In genomic region chr17:4998666-4999428, GRCh38 we compare ENCODE assay signal across 7 cellular contexts. TPM values are rescaled to one million over a fixed set of nuclear protein-coding genes. Genes with fewer than 3 reads are reported as not detected.
DNase-seq lines count a peak whose midpoint lies in the region; ATAC-seq and TF ChIP-seq lines count a peak whose summit lies in the region.
"Had no signal": no experiment of that assay in that cellular context is flagged by ENCODE, and none has a peak within 500 bp of the region (broad histone marks: within the 10 kb centered on the region; RNA-seq: fewer than 3 reads in every experiment).

No MANE protein-coding gene starts in this region.

- CTCF ChIA-PET in activated CD4-positive, alpha-beta T cell treated with anti-CD3 and anti-CD28 coated beads for 36 hours (lab: Charles Lee): interaction anchor here (1.0 to 1.6 kb wide), 3 partner anchors 18 to 30 kb away, joined by 3 to 4 read pairs (median 3); no protein-coding TSS in a partner anchor

- H3K27ac ChIP-seq in esophagus muscularis mucosa (replicated peaks in 1 of 4): peak overlapping the region; percentile 90 to 99 (median 96)
- H3K27ac ChIP-seq in spleen: peak overlapping the region in 7 of 8 donors; percentile 89 to 95 (median 90)

- intact Hi-C loops in activated CD4-positive, alpha-beta T cell treated with anti-CD3 and anti-CD28 coated beads for 36 hours (cut with DNase I, micrococcal nuclease): loop anchor here (5.0 kb wide), 2 partner anchors 57 to 283 kb away; partner anchors contain the start of genes RABEP1 (in 1 of the 2), RNF167 (in 1 of the 2) and SLC25A11 (in 1 of the 2)
- intact Hi-C loops in esophagus muscularis mucosa (cut with DNase I) (no loop called here), spleen (cut with DNase I; ENCODE audit: low total_unique reads) (loop anchor here (10.0 kb wide), 1 partner anchor 64 kb away; the partner anchor contains the start of gene GP1BA)

- POLR2A ChIA-PET in activated CD4-positive, alpha-beta T cell treated with anti-CD3 and anti-CD28 coated beads for 36 hours (lab: Charles Lee): interaction anchor here (1.0 to 1.5 kb wide), 2 partner anchors 51 to 75 kb away, joined by 3 read pairs; partner anchors contain the start of gene PFN1

- no peaks in the 10 kb centered on the region for H3K9me3 Mint-ChIP-seq in activated CD4-positive, alpha-beta T cell treated with anti-CD3 and anti-CD28 coated beads for 36 hours (ENCODE audit: low read depth)

- H3K27me3 Mint-ChIP-seq in activated CD4-positive, alpha-beta T cell treated with anti-CD3 and anti-CD28 coated beads for 36 hours: no peaks in the 10 kb centered on the region

- H3K4me1 ChIP-seq in esophagus muscularis mucosa: peaks cover 32 to 40% (median 35%) of the 10 kb centered on the region in 4 donors
- H3K4me1 ChIP-seq in spleen: peaks cover 18 to 51% (median 32%) of the 10 kb centered on the region in 6 donors

- peak overlapping the region; percentile 80 for H3K4me3 Mint-ChIP-seq in activated CD4-positive, alpha-beta T cell treated with anti-CD3 and anti-CD28 coated beads for 36 hours

- H3K36me3 ChIP-seq in esophagus muscularis mucosa (peaks cover 29 to 33% (median 30%) of the 10 kb centered on the region in 4 donors), spleen (peaks cover 0 to 38% (median 28%) of the 10 kb centered on the region in 6 donors)

- no peaks in the 10 kb centered on the region for H3K9me3 ChIP-seq in esophagus muscularis mucosa
- no peaks in the 10 kb centered on the region for H3K9me3 ChIP-seq in spleen

- H3K27me3 ChIP-seq in esophagus muscularis mucosa (no peaks in the 10 kb centered on the region), spleen (replicated peaks in 1 of 7) (no peaks in the 10 kb centered on the region)

- peaks cover 26% of the 10 kb centered on the region for H3K36me3 Mint-ChIP-seq in activated CD4-positive, alpha-beta T cell treated with anti-CD3 and anti-CD28 coated beads for 36 hours (ENCODE audit: low read depth)

- 22% methylated on average over 14 of the region's 14 CpGs for WGBS in esophagus muscularis mucosa
- WGBS in spleen, 5 donors: 22 to 49% (median 37%) methylated on average over 13 to 14 of the region's 14 CpGs

- no peak for ATAC-seq in activated CD4-positive, alpha-beta T cell treated with anti-CD3 and anti-CD28 coated beads for 36 hours
- no peak for ATAC-seq in HG02623 (IDR thresholded peaks at IDR 0.05; ENCODE audit: unreplicated experiment)

- peaks cover 20% of the 10 kb centered on the region for H3K4me1 Mint-ChIP-seq in activated CD4-positive, alpha-beta T cell treated with anti-CD3 and anti-CD28 coated beads for 36 hours

- peak; percentile 32 for DNase-seq in activated CD4-positive, alpha-beta T cell treated with anti-CD3 and anti-CD28 coated beads for 36 hours
- no peak for DNase-seq in activated CD4-positive, alpha-beta T cell treated with anti-CD3 and anti-CD28 coated beads, Interleukin-2, amount 50 U/mL, for 48 hours
- DNase-seq in esophagus muscularis mucosa (ENCODE audit: extremely low spot score): no peak
- no peak for DNase-seq in spleen
- DNase-seq in globus pallidus (ENCODE audit: low spot score): no peak

- H3K4me3 ChIP-seq in esophagus muscularis mucosa (peak overlapping the region; percentile 90 to 99 (median 96)), spleen (peak overlapping the region; percentile 85 to 97 (median 88))

- TF ChIP-seq EP300 in esophagus muscularis mucosa (IDR thresholded peaks at IDR 0.05): no peak

- H3K27ac Mint-ChIP-seq in activated CD4-positive, alpha-beta T cell treated with anti-CD3 and anti-CD28 coated beads for 36 hours: peak overlapping the region; percentile 38

- TF ChIP-seq CTCF in esophagus muscularis mucosa (IDR thresholded peaks at IDR 0.05) (no peak), spleen (IDR thresholded peaks at IDR 0.05 in 8 of 11, conservative IDR thresholded peaks at IDR 0.05 in 3 of 11) (no peak)

- no peak for TF ChIP-seq POLR2A in esophagus muscularis mucosa (IDR thresholded peaks at IDR 0.05; ENCODE audit: low read depth)
- no peak for TF ChIP-seq POLR2A in spleen (IDR thresholded peaks at IDR 0.05)

RNA-seq across cellular contexts. Expression of gene KIF1C, which starts 1.1 kb away (rescaled TPM):
- total RNA-seq in activated CD4-positive, alpha-beta T cell treated with anti-CD3 and anti-CD28 coated beads for 36 hours: 10 to 100 TPM; 32.6 to 43.0 TPM
- total RNA-seq in esophagus muscularis mucosa (100 to 1,000 TPM; 157 to 251 (median 187) TPM), spleen (100 to 1,000 TPM in 2 of 7 donors, 10 to 100 TPM in 5; 47.5 to 141 (median 79.7) TPM)
- 10 to 100 TPM; 11.9 to 41.4 (median 12.0) TPM for polyA plus RNA-seq in spleen

RNA-seq across cellular contexts. Expression of gene INCA1, which starts 1.5 kb away (rescaled TPM):
- total RNA-seq in activated CD4-positive, alpha-beta T cell treated with anti-CD3 and anti-CD28 coated beads for 36 hours: under 1 TPM; 0.18 to 0.28 TPM
- total RNA-seq in esophagus muscularis mucosa (1 to 10 TPM; 1.3 to 4.6 (median 3.0) TPM), spleen (1 to 10 TPM; 1.1 to 2.1 (median 1.6) TPM)
- polyA plus RNA-seq in spleen: 1 to 10 TPM; 2.4 to 5.8 (median 3.2) TPM

RNA-seq across cellular contexts. Expression of gene CAMTA2, which starts 11.4 kb away (rescaled TPM):
- 100 to 1,000 TPM in 1 of 2 experiments, 10 to 100 TPM in 1; 98.2 to 124 TPM for total RNA-seq in activated CD4-positive, alpha-beta T cell treated with anti-CD3 and anti-CD28 coated beads for 36 hours
- total RNA-seq in esophagus muscularis mucosa: 10 to 100 TPM; 24.0 to 48.2 (median 28.4) TPM
- total RNA-seq in spleen: 10 to 100 TPM; 36.6 to 78.0 (median 51.0) TPM
- 10 to 100 TPM; 21.3 to 79.8 (median 45.2) TPM for polyA plus RNA-seq in spleen

RNA-seq across cellular contexts. Expression of gene SPAG7, which starts 31.2 kb away (rescaled TPM):
- total RNA-seq in activated CD4-positive, alpha-beta T cell treated with anti-CD3 and anti-CD28 coated beads for 36 hours: 10 to 100 TPM; 61.4 to 69.4 TPM
- total RNA-seq in esophagus muscularis mucosa (10 to 100 TPM; 45.5 to 74.7 (median 63.6) TPM), spleen (10 to 100 TPM; 34.8 to 62.3 (median 47.8) TPM)
- 10 to 100 TPM; 73.6 to 89.1 (median 87.9) TPM for polyA plus RNA-seq in spleen

RNA-seq across cellular contexts. Expression of gene SLC52A1, which starts 36.4 kb away (rescaled TPM):
- total RNA-seq in activated CD4-positive, alpha-beta T cell treated with anti-CD3 and anti-CD28 coated beads for 36 hours: under 1 TPM; 0.16 to 0.26 TPM
- total RNA-seq in esophagus muscularis mucosa (not detected), spleen (1 to 10 TPM in 1 of 7 donors, under 1 TPM in 6; 0.34 to 2.0 (median 0.72) TPM)
- under 1 TPM; 0.06 to 0.19 (median 0.11) TPM for polyA plus RNA-seq in spleen
- total RNA-seq: Daoy had no signal
